Comparison of ENCODE assay signal across 9 cellular contexts in the genomic region with DNA sequence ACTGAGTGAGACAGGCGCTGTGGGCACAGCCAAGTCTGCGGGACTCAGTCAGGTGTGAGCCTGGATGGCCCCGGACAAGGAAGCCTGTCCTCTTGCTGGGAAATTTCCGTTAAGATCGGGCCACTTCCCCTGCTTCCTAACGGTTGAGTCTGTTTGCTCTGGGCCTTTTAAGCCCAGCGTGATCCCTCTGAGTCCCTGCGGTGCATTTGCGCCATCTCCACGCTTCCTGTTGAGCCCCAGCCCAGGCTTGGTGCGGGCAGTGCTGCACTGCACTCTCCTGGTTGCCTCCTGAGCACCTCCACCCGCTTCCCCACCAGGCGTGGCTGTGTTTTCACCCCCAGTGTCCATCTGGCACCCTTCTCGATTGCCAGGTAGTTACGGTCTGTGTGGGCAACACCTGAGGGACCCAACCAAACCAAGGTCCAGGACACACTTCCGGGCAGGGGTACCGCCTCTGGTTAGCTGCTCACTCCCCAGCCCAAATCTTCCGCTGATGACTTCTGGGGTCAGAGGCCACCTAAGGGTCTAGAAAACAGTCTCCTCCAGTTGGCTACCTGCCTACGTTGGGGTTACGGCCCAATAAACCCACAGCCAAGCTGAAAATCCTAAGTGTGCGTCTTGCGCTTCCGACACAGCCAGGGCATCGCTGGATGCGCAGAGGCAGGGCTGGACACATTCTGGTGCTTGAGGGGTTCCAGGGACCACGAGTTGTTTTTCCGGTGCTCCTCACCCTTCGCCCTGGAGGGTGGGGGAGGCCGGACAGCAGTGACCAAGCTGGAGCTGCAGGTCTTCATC. TPM values are rescaled to one million over a fixed set of nuclear protein-coding genes. Genes with fewer than 3 reads are reported as not detected.
A peak's percentile ranks its signal among the peaks of the same experiment; 100 is the strongest.
DNase-seq lines count a peak whose midpoint lies in the region; ATAC-seq, FAIRE-seq and TF ChIP-seq lines count a peak whose summit lies in the region.
"Had no signal": no experiment of that assay in that cellular context is flagged by ENCODE, and none has a peak within 500 bp of the region (broad histone marks: within the 10 kb centered on the region; RNA-seq: fewer than 3 reads in every experiment).

No MANE protein-coding gene starts in this region.

- no peak for FAIRE-seq in pancreas (lab: Jason Lieb, UNC)
- FAIRE-seq: GM18507 had no signal

- peaks cover 16% of the 10 kb centered on the region for H3K36me3 Mint-ChIP-seq in effector memory CD8-positive, alpha-beta T cell (ENCODE audit: insufficient read depth)

- ATAC-seq in Right ventricle myocardium superior (ENCODE audit: poor library complexity) (no peak), pancreas (peak in 1 of 4 donors; percentile 16), HG02763 (IDR thresholded peaks at IDR 0.05; ENCODE audit: unreplicated experiment) (no peak)
- ATAC-seq in effector memory CD8-positive, alpha-beta T cell (replicated peaks): no peak

- intact Hi-C loops in Right ventricle myocardium superior (cut with DNase I): no loop called here
- intact Hi-C loops in pancreas (cut with DNase I): no loop called here

- peak overlapping the region in 1 of 2 donors; percentile 74 for H3K27ac Mint-ChIP-seq in effector memory CD8-positive, alpha-beta T cell

- H3K4me3 ChIP-seq in right atrium auricular region (peak overlapping the region in 1 of 2 donors; percentile 91), pancreas (no peak overlapping the region), tibial nerve (peak overlapping the region in 2 of 4 donors; percentile 81 to 90)

- H3K9me3 ChIP-seq in right atrium auricular region (no peaks in the 10 kb centered on the region), pancreas (no peaks in the 10 kb centered on the region), tibial nerve (no peaks in the 10 kb centered on the region)

- no peak for TF ChIP-seq CTCF in right atrium auricular region (IDR thresholded peaks at IDR 0.05)
- no peak for TF ChIP-seq CTCF in pancreas (IDR thresholded peaks at IDR 0.05)
- no peak for TF ChIP-seq CTCF in tibial nerve (IDR thresholded peaks at IDR 0.05)

- peak overlapping the region; percentile 67 to 81 for H3K4me3 Mint-ChIP-seq in effector memory CD8-positive, alpha-beta T cell

- peak; percentile 50 for DNase-seq in Right ventricle myocardium superior
- DNase-seq in right atrium auricular region (ENCODE audit: low spot score): no peak
- peak; percentile 73 for DNase-seq in RPMI8226
- no peak for DNase-seq in effector memory CD8-positive, alpha-beta T cell
- peak in 2 of 6 donors; percentile 59 to 80 for DNase-seq in pancreas
- no peak for DNase-seq in NCI-H1930 (lab: John Stamatoyannopoulos, UW)
- DNase-seq in tibial nerve (ENCODE audit: low spot score in 2 of 2): no peak

- H3K27me3 Mint-ChIP-seq in effector memory CD8-positive, alpha-beta T cell: no peaks in the 10 kb centered on the region

- peaks cover 23% of the 10 kb centered on the region for H3K36me3 ChIP-seq in right atrium auricular region
- H3K36me3 ChIP-seq in pancreas: peaks cover 0 to 11% (median 0%) of the 10 kb centered on the region in 3 donors
- peaks cover 0 to 42% (median 4%) of the 10 kb centered on the region in 3 donors for H3K36me3 ChIP-seq in tibial nerve

- H3K27me3 ChIP-seq in right atrium auricular region: no peaks in the 10 kb centered on the region
- no peaks in the 10 kb centered on the region for H3K27me3 ChIP-seq in pancreas
- no peaks in the 10 kb centered on the region for H3K27me3 ChIP-seq in tibial nerve

- no peak for TF ChIP-seq EP300 in tibial nerve (IDR thresholded peaks at IDR 0.05)

- no peak for TF ChIP-seq POLR2A in tibial nerve (IDR thresholded peaks at IDR 0.05)

- no peaks in the 10 kb centered on the region for H3K9me3 Mint-ChIP-seq in effector memory CD8-positive, alpha-beta T cell

- H3K27ac ChIP-seq in right atrium auricular region: no peak overlapping the region
- H3K27ac ChIP-seq in pancreas: peak overlapping the region; percentile 64 to 92 (median 78)
- peak overlapping the region in 1 of 4 donors; percentile 3 for H3K27ac ChIP-seq in tibial nerve

- 43 to 44% methylated on average over 29 of the region's 29 CpGs for WGBS in pancreas, 2 donors
- WGBS in tibial nerve, 2 donors: 10 to 15% methylated on average over 23 to 28 of the region's 29 CpGs

- H3K4me1 ChIP-seq in right atrium auricular region (peaks cover 0 to 35% of the 10 kb centered on the region in 2 donors), pancreas (peaks cover 11 to 26% (median 18%) of the 10 kb centered on the region in 3 donors), tibial nerve (peaks cover 0 to 51% (median 36%) of the 10 kb centered on the region in 4 donors)

- H3K4me1 Mint-ChIP-seq in effector memory CD8-positive, alpha-beta T cell (ENCODE audit: low read depth in 2 of 2): peaks cover 4 to 10% of the 10 kb centered on the region in 2 donors

RNA-seq across cellular contexts. Expression of a gene that starts 1.4 kb away (rescaled TPM):
- total RNA-seq in Right ventricle myocardium superior: 7.0 TPM
- 10 to 100 TPM in 1 of 2 donors, 1 to 10 TPM in 1; 6.6 to 18.2 TPM for total RNA-seq in right atrium auricular region
- total RNA-seq in pancreas: 10 to 100 TPM; 12.0 to 40.1 (median 17.3) TPM
- 10 to 100 TPM; 34.6 to 55.8 TPM for polyA plus RNA-seq in pancreas
- 10 to 100 TPM; 10.8 to 32.1 (median 22.6) TPM for total RNA-seq in tibial nerve

RNA-seq across cellular contexts. Expression of a gene that starts 7.5 kb away (rescaled TPM):
- total RNA-seq in Right ventricle myocardium superior (173 TPM), right atrium auricular region (100 to 1,000 TPM in 1 of 2 donors, 10 to 100 TPM in 1; 87.9 to 127 TPM), pancreas (10 to 100 TPM; 18.1 to 46.6 (median 23.7) TPM), tibial nerve (10 to 100 TPM; 26.1 to 63.3 (median 35.8) TPM)
- 10 to 100 TPM; 48.8 to 98.7 TPM for polyA plus RNA-seq in pancreas

RNA-seq across cellular contexts. Expression of a gene that starts 26.9 kb away (rescaled TPM):
- total RNA-seq in Right ventricle myocardium superior (34.5 TPM), right atrium auricular region (10 to 100 TPM; 33.7 to 59.5 TPM), pancreas (10 to 100 TPM; 39.3 to 56.6 (median 43.0) TPM), tibial nerve (100 to 1,000 TPM in 2 of 4 donors, 10 to 100 TPM in 2; 75.2 to 166 (median 104) TPM)
- polyA plus RNA-seq in pancreas: 100 to 1,000 TPM; 135 to 174 TPM

RNA-seq across cellular contexts. Expression of a gene that starts 27.1 kb away (rescaled TPM):
- total RNA-seq in Right ventricle myocardium superior (11.9 TPM), right atrium auricular region (10 to 100 TPM; 20.3 to 22.2 TPM), pancreas (10 to 100 TPM; 10.5 to 18.3 (median 13.1) TPM), tibial nerve (10 to 100 TPM; 22.1 to 37.9 (median 34.3) TPM)
- 100 to 1,000 TPM; 102 to 119 TPM for polyA plus RNA-seq in pancreas

RNA-seq across cellular contexts. Expression of a gene that starts 44.2 kb away (rescaled TPM):
- total RNA-seq in Right ventricle myocardium superior (4.8 TPM), right atrium auricular region (1 to 10 TPM; 3.8 to 5.1 TPM), pancreas (10 to 100 TPM in 1 of 6 donors, 1 to 10 TPM in 5; 2.9 to 11.0 (median 5.6) TPM), tibial nerve (10 to 100 TPM; 10.9 to 35.7 (median 14.4) TPM)
- 10 to 100 TPM; 12.5 to 50.4 TPM for polyA plus RNA-seq in pancreas

Comparison
In these comparisons a context has a peak if more than half of its experiments do, and no peak if none do; other contexts are left out.
1. DNase-seq: peak in Right ventricle myocardium superior (single experiment) and RPMI8226 (single experiment); none in right atrium auricular region (single experiment), effector memory CD8-positive, alpha-beta T cell (0 of 3), NCI-H1930 (0 of 2) and tibial nerve (0 of 2).
2. H3K27ac ChIP-seq: peak in pancreas (4 of 4); none in right atrium auricular region (0 of 2).